ENCODE assay signal across 1 cellular context in the genomic region with DNA sequence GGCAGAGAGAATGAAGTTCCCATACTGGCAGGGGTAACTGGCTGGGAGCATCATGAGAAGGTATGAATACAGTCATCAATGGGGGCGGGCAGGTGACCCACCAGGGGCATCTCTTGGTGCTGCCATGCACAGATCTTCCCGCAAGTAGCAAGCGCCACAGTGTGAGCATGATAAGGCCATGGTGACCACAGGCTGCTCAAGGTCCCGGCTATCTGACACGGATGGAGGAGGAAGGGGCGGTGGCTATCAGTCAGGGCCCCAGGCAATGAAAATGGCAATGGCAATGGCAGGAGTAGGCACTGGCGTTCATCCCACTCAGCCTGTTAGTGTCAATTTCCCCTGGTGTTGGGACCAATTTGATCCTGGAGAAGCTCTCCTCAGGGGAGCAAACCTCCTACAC.
TF ChIP-seq lines count a peak whose summit lies in the region.

No MANE protein-coding gene starts in this region.

TF ChIP-seq in K562, 482 proteins besides CTCF, POLR2A, EP300 and RAD21:
- TF ChIP-seq ID3 (CRISPR knock-in tag; IDR thresholded peaks at IDR 0.05) (no peak), ID3 (tag; IDR thresholded peaks at IDR 0.05) (peak; percentile 31; the same call in 1 of the 2 replicates), TARDBP (IDR thresholded peaks at IDR 0.05) (no peak)
